ENCODE assay signal across 11 cellular contexts in the genomic region with DNA sequence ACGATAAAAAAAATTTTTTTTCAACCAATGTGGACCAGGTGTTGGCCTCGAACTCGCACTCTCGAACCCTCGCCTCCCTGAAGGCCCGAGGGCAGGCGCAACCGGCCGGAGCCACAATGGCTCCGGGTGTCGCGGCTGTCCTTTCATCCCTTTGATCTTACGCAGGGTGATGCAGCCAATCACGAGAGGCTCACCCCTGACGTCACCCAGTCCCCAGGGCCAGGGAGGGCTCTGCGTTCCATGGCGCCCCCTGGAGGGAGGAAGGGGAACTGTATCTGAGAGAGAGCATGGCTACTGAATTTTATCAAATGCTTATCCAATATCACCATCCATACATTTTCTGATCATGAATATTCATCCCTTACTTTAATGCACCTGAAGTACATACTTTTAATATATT. TPM values are rescaled to one million over a fixed set of nuclear protein-coding genes. Genes with fewer than 3 reads are reported as not detected.
DNase-seq lines count a peak whose midpoint lies in the region; ATAC-seq and TF ChIP-seq lines count a peak whose summit lies in the region.
"Had no signal": no experiment of that assay in that cellular context is flagged by ENCODE, and none has a peak within 500 bp of the region (broad histone marks: within the 10 kb centered on the region; RNA-seq: fewer than 3 reads in every experiment).

No MANE protein-coding gene starts in this region.

- peak; percentile 18 to 23 for DNase-seq in NCI-H2081 (lab: John Stamatoyannopoulos, UW)
- no peak for DNase-seq in NCI-H2081 treated with DMSO at 0.1 percent for 48 hours (lab: John Stamatoyannopoulos, UW)
- no peak for DNase-seq in GM13976 (ENCODE audit: low spot score)
- DNase-seq in kidney epithelial cell (ENCODE audit: low read depth): no peak
- DNase-seq in DMS79 treated with DMSO at 0.1 percent for 48 hours (lab: John Stamatoyannopoulos, UW): no peak
- DNase-seq in CD4-positive, alpha-beta T cell: no peak
- DNase-seq: activated CD4-positive, alpha-beta T cell treated with anti-CD3 and anti-CD28 coated beads, Interleukin-2, amount 10 ng/mL, durations not matched to agents 7 days and 5 days; gastrocnemius medialis had no signal

- H3K36me3 Mint-ChIP-seq in CD4-positive, alpha-beta T cell (ENCODE audit: low read depth): no peaks in the 10 kb centered on the region

- H3K4me2 ChIP-seq in SU-DHL-6 (ENCODE audit: low read depth, low read length, poor library complexity, severe bottlenecking): no peak overlapping the region

- H3K27me3 ChIP-seq in SU-DHL-6 (ENCODE audit: low read length): no peaks in the 10 kb centered on the region
- no peaks in the 10 kb centered on the region for H3K27me3 ChIP-seq in kidney epithelial cell (ENCODE audit: control insufficient read depth, insufficient read depth, low read length)
- no peaks in the 10 kb centered on the region for H3K27me3 ChIP-seq in CD4-positive, alpha-beta T cell (ENCODE audit: control insufficient read depth, insufficient read depth, low read length)
- H3K27me3 ChIP-seq: gastrocnemius medialis had no signal

- H3K27ac Mint-ChIP-seq in CD4-positive, alpha-beta T cell: no peak overlapping the region
- H3K27ac Mint-ChIP-seq: activated CD4-positive, alpha-beta T cell treated with anti-CD3 and anti-CD28 coated beads, Interleukin-2, amount 10 ng/mL, durations not matched to agents 7 days and 5 days had no signal

- no peak for ATAC-seq in GM18511 (IDR thresholded peaks at IDR 0.05; ENCODE audit: unreplicated experiment)
- ATAC-seq in CD4-positive, alpha-beta T cell (ENCODE audit: poor library complexity): no peak
- ATAC-seq: gastrocnemius medialis had no signal

- peak; percentile 39 for TF ChIP-seq CTCF in GM13976 (IDR thresholded peaks at IDR 0.05; ENCODE audit: borderline replicate concordance, control extremely low read depth, extremely low read depth, insufficient read depth, missing control alignments)
- TF ChIP-seq CTCF in SU-DHL-6 (IDR thresholded peaks at IDR 0.05; ENCODE audit: insufficient read depth, low read length, poor library complexity, severe bottlenecking): peak; percentile 39
- TF ChIP-seq CTCF in kidney epithelial cell (IDR thresholded peaks at IDR 0.05; ENCODE audit: insufficient read depth, low read length, poor library complexity, severe bottlenecking): peak; percentile 28
- no peak for TF ChIP-seq CTCF in CD4-positive, alpha-beta T cell (IDR thresholded peaks at IDR 0.05)

- H3K9ac ChIP-seq in SU-DHL-6 (ENCODE audit: low read length): no peak overlapping the region

- no peaks in the 10 kb centered on the region for H3K4me1 Mint-ChIP-seq in CD4-positive, alpha-beta T cell (ENCODE audit: low read depth)
- H3K4me1 Mint-ChIP-seq: activated CD4-positive, alpha-beta T cell treated with anti-CD3 and anti-CD28 coated beads, Interleukin-2, amount 10 ng/mL, durations not matched to agents 7 days and 5 days had no signal

- H3K9me2 ChIP-seq in SU-DHL-6 (replicated peaks; ENCODE audit: insufficient read depth, low read length): no peaks in the 10 kb centered on the region

- H3K27ac ChIP-seq in SU-DHL-6 (ENCODE audit: low read depth, low read length): no peak overlapping the region
- no peak overlapping the region for H3K27ac ChIP-seq in CD4-positive, alpha-beta T cell (ENCODE audit: low read depth, low read length)
- H3K27ac ChIP-seq: gastrocnemius medialis had no signal

- H3F3A ChIP-seq in SU-DHL-6 (ENCODE audit: insufficient read depth): no peaks in the 10 kb centered on the region

- no peak overlapping the region for H3K4me3 ChIP-seq in SU-DHL-6 (ENCODE audit: insufficient read depth, low read length, poor library complexity, severe bottlenecking)
- no peak overlapping the region for H3K4me3 ChIP-seq in kidney epithelial cell (ENCODE audit: low read depth, low read length)
- H3K4me3 ChIP-seq: gastrocnemius medialis had no signal

- POLR2A ChIA-PET in CD4-positive, alpha-beta T cell (lab: Charles Lee): no interaction called here

- H3K27me3 Mint-ChIP-seq in CD4-positive, alpha-beta T cell: peaks cover 10% of the 10 kb centered on the region
- H3K27me3 Mint-ChIP-seq: activated CD4-positive, alpha-beta T cell treated with anti-CD3 and anti-CD28 coated beads, Interleukin-2, amount 10 ng/mL, durations not matched to agents 7 days and 5 days had no signal

- no peaks in the 10 kb centered on the region for H3K9me3 ChIP-seq in SU-DHL-6 (ENCODE audit: insufficient read depth, low read length)
- no peaks in the 10 kb centered on the region for H3K9me3 ChIP-seq in CD4-positive, alpha-beta T cell (ENCODE audit: control insufficient read depth, low read length)
- H3K9me3 ChIP-seq: gastrocnemius medialis had no signal

- H4K20me1 ChIP-seq in SU-DHL-6 (ENCODE audit: low read depth, low read length): peaks cover 3% of the 10 kb centered on the region; the same call in 1 of the 2 replicates

- no peaks in the 10 kb centered on the region for H3K9me3 Mint-ChIP-seq in CD4-positive, alpha-beta T cell
- H3K9me3 Mint-ChIP-seq: activated CD4-positive, alpha-beta T cell treated with anti-CD3 and anti-CD28 coated beads, Interleukin-2, amount 10 ng/mL, durations not matched to agents 7 days and 5 days had no signal

- no peak overlapping the region for H2AFZ ChIP-seq in SU-DHL-6 (ENCODE audit: low read depth, low read length, severe bottlenecking)

- H3K36me3 ChIP-seq in SU-DHL-6 (ENCODE audit: low read length): no peaks in the 10 kb centered on the region
- no peaks in the 10 kb centered on the region for H3K36me3 ChIP-seq in kidney epithelial cell (ENCODE audit: control insufficient read depth, insufficient read depth, low read length)
- H3K36me3 ChIP-seq: gastrocnemius medialis had no signal

- H3K79me2 ChIP-seq in SU-DHL-6 (ENCODE audit: insufficient read depth, low read length): no peaks in the 10 kb centered on the region

- intact Hi-C loops in CD4-positive, alpha-beta T cell (cut with DNase I, micrococcal nuclease): no loop called here

- in situ Hi-C loops in GM13976 (cut with MboI; ENCODE audit: low sequenced_read_pairs, unreplicated experiment): loop anchor here (25.0 kb wide), 1 partner anchor 159 kb away; no protein-coding TSS in a partner anchor

- H3K4me3 Mint-ChIP-seq in CD4-positive, alpha-beta T cell: no peak overlapping the region
- H3K4me3 Mint-ChIP-seq: activated CD4-positive, alpha-beta T cell treated with anti-CD3 and anti-CD28 coated beads, Interleukin-2, amount 10 ng/mL, durations not matched to agents 7 days and 5 days had no signal

- CTCF ChIA-PET in CD4-positive, alpha-beta T cell (lab: Charles Lee): no interaction called here

RNA-seq across cellular contexts. Expression of gene GMNC, which starts 15.4 kb away (rescaled TPM):
- total RNA-seq in kidney epithelial cell: 0.38 and 0.41 TPM in 2 replicates
- total RNA-seq in CD4-positive, alpha-beta T cell: not detected
- total RNA-seq: activated CD4-positive, alpha-beta T cell treated with anti-CD3 and anti-CD28 coated beads, Interleukin-2, amount 10 ng/mL, durations not matched to agents 7 days and 5 days; gastrocnemius medialis; mononuclear cell had no signal

Comparison
In these comparisons a context has a peak if more than half of its experiments do, and no peak if none do; other contexts are left out.
1. DNase-seq: peak in NCI-H2081 (2 of 2); none in NCI-H2081 treated with DMSO at 0.1 percent for 48 hours (single experiment), GM13976 (single experiment), kidney epithelial cell (single experiment), DMS79 treated with DMSO at 0.1 percent for 48 hours (single experiment) and CD4-positive, alpha-beta T cell (0 of 10).